ENCODE assay signal across 1 cellular context in genomic region chr3:194682651-194683310, GRCh38.
TF ChIP-seq lines count a peak whose summit lies in the region.

No MANE protein-coding gene starts in this region.

TF ChIP-seq in K562, 482 proteins besides CTCF, POLR2A, EP300 and RAD21 (continued from another document and continues in another):
- TF ChIP-seq ZNF592 (IDR thresholded peaks at IDR 0.05) (no peak), POLR2AphosphoS5 (IDR thresholded peaks at IDR 0.05; ENCODE audit: control insufficient read depth, insufficient read depth, low read depth, low read length) (no peak), TSHZ1 (CRISPR knock-in tag; IDR thresholded peaks at IDR 0.05) (no peak), ZNF766 (CRISPR knock-in tag; conservative IDR thresholded peaks at IDR 0.05) (0 out of 2 replicates have a peak, but pooled peaks have one; percentile 41), THAP12 (CRISPR knock-in tag; IDR thresholded peaks at IDR 0.05) (no peak), CLOCK (CRISPR knock-in tag; IDR thresholded peaks at IDR 0.05; ENCODE audit: borderline replicate concordance) (no peak), ZNF224 (CRISPR knock-in tag; IDR thresholded peaks at IDR 0.05) (no peak), MECOM (CRISPR knock-in tag; IDR thresholded peaks at IDR 0.05) (no peak), RBM25 (IDR thresholded peaks at IDR 0.05; ENCODE audit: low read depth, low read length, severe bottlenecking) (no peak), MNT (conservative IDR thresholded peaks at IDR 0.05) (peak in 1 of 2 experiments; percentile 19; a peak in 1 of 4 replicates), NFRKB (IDR thresholded peaks at IDR 0.05; ENCODE audit: low read depth) (no peak), L3MBTL2 (IDR thresholded peaks at IDR 0.05) (peak; percentile 51; the same call in 1 of the 2 replicates), ADNP (tag; IDR thresholded peaks at IDR 0.05) (no peak), MCM2 (IDR thresholded peaks at IDR 0.05; ENCODE audit: low read depth) (no peak), NFE2L1 (tag; IDR thresholded peaks at IDR 0.05; ENCODE audit: borderline replicate concordance, low read depth) (no peak), ARHGAP35 (IDR thresholded peaks at IDR 0.05; ENCODE audit: partially characterized antibody) (no peak), ZNF696 (CRISPR knock-in tag; conservative IDR thresholded peaks at IDR 0.05) (no peak), TCF3 (CRISPR knock-in tag; IDR thresholded peaks at IDR 0.05) (peak; percentile 37; the same call in 1 of the 2 replicates), PHTF2 (CRISPR knock-in tag; IDR thresholded peaks at IDR 0.05) (no peak), DPF2 (IDR thresholded peaks at IDR 0.05) (peak; percentile 32; the same call in 1 of the 2 replicates), ZNF778 (CRISPR knock-in tag; IDR thresholded peaks at IDR 0.05) (no peak), RBBP5 (IDR thresholded peaks at IDR 0.05; ENCODE audit: borderline replicate concordance, insufficient read depth, low read length, poor library complexity, severe bottlenecking) (no peak), NR2C2 (CRISPR knock-in tag; IDR thresholded peaks at IDR 0.05) (peak; percentile 57; the same call in 1 of the 2 replicates), NR2C2 (tag; IDR thresholded peaks at IDR 0.05) (no peak), HNRNPK (IDR thresholded peaks at IDR 0.05; ENCODE audit: low read depth, low read length, poor library complexity, severe bottlenecking) (no peak)
- TF ChIP-seq, protein P1, sequence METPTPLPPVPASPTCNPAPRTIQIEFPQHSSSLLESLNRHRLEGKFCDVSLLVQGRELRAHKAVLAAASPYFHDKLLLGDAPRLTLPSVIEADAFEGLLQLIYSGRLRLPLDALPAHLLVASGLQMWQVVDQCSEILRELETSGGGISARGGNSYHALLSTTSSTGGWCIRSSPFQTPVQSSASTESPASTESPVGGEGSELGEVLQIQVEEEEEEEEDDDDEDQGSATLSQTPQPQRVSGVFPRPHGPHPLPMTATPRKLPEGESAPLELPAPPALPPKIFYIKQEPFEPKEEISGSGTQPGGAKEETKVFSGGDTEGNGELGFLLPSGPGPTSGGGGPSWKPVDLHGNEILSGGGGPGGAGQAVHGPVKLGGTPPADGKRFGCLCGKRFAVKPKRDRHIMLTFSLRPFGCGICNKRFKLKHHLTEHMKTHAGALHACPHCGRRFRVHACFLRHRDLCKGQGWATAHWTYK (CRISPR knock-in tag; IDR thresholded peaks at IDR 0.05): no peak
- TF ChIP-seq, protein P2, sequence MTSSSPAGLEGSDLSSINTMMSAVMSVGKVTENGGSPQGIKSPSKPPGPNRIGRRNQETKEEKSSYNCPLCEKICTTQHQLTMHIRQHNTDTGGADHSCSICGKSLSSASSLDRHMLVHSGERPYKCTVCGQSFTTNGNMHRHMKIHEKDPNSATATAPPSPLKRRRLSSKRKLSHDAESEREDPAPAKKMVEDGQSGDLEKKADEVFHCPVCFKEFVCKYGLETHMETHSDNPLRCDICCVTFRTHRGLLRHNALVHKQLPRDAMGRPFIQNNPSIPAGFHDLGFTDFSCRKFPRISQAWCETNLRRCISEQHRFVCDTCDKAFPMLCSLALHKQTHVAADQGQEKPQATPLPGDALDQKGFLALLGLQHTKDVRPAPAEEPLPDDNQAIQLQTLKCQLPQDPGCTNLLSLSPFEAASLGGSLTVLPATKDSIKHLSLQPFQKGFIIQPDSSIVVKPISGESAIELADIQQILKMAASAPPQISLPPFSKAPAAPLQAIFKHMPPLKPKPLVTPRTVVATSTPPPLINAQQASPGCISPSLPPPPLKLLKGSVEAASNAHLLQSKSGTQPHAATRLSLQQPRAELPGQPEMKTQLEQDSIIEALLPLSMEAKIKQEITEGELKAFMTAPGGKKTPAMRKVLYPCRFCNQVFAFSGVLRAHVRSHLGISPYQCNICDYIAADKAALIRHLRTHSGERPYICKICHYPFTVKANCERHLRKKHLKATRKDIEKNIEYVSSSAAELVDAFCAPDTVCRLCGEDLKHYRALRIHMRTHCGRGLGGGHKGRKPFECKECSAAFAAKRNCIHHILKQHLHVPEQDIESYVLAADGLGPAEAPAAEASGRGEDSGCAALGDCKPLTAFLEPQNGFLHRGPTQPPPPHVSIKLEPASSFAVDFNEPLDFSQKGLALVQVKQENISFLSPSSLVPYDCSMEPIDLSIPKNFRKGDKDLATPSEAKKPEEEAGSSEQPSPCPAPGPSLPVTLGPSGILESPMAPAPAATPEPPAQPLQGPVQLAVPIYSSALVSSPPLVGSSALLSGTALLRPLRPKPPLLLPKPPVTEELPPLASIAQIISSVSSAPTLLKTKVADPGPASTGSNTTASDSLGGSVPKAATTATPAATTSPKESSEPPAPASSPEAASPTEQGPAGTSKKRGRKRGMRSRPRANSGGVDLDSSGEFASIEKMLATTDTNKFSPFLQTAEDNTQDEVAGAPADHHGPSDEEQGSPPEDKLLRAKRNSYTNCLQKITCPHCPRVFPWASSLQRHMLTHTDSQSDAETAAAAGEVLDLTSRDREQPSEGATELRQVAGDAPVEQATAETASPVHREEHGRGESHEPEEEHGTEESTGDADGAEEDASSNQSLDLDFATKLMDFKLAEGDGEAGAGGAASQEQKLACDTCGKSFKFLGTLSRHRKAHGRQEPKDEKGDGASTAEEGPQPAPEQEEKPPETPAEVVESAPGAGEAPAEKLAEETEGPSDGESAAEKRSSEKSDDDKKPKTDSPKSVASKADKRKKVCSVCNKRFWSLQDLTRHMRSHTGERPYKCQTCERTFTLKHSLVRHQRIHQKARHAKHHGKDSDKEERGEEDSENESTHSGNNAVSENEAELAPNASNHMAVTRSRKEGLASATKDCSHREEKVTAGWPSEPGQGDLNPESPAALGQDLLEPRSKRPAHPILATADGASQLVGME (CRISPR knock-in tag; IDR thresholded peaks at IDR 0.05): no peak
- TF ChIP-seq, protein P3, sequence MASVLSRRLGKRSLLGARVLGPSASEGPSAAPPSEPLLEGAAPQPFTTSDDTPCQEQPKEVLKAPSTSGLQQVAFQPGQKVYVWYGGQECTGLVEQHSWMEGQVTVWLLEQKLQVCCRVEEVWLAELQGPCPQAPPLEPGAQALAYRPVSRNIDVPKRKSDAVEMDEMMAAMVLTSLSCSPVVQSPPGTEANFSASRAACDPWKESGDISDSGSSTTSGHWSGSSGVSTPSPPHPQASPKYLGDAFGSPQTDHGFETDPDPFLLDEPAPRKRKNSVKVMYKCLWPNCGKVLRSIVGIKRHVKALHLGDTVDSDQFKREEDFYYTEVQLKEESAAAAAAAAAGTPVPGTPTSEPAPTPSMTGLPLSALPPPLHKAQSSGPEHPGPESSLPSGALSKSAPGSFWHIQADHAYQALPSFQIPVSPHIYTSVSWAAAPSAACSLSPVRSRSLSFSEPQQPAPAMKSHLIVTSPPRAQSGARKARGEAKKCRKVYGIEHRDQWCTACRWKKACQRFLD (CRISPR knock-in tag; IDR thresholded peaks at IDR 0.05): no peak
- TF ChIP-seq, protein P4, sequence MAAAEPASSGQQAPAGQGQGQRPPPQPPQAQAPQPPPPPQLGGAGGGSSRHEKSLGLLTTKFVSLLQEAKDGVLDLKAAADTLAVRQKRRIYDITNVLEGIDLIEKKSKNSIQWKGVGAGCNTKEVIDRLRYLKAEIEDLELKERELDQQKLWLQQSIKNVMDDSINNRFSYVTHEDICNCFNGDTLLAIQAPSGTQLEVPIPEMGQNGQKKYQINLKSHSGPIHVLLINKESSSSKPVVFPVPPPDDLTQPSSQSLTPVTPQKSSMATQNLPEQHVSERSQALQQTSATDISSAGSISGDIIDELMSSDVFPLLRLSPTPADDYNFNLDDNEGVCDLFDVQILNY (CRISPR knock-in tag; IDR thresholded peaks at IDR 0.05): no peak; the same call in 1 of the 2 replicates
